Comparison of ENCODE assay signal across 12 cellular contexts in genomic region chr15:38547255-38547997, GRCh38. TPM values are rescaled to one million over a fixed set of nuclear protein-coding genes. Genes with fewer than 3 reads are reported as not detected.
DNase-seq lines count a peak whose midpoint lies in the region; ATAC-seq and TF ChIP-seq lines count a peak whose summit lies in the region.
"Had no signal": no experiment of that assay in that cellular context is flagged by ENCODE, and none has a peak within 500 bp of the region (broad histone marks: within the 10 kb centered on the region; RNA-seq: fewer than 3 reads in every experiment).

No MANE protein-coding gene starts in this region.

- peak; percentile 29 for ATAC-seq in activated T-helper 17 cell treated with anti-CD3 and anti-CD28 coated beads, Interleukin-2, amount 50 U/mL, for 72 hours (replicated peaks)
- ATAC-seq in Right ventricle myocardium inferior (no peak), HG02798 (IDR thresholded peaks at IDR 0.05; ENCODE audit: poor library complexity, unreplicated experiment) (no peak)
- ATAC-seq: right cardiac atrium had no signal

- peak overlapping the region; percentile 64 for H3K27ac Mint-ChIP-seq in activated T-helper 17 cell treated with anti-CD3 and anti-CD28 coated beads, Interleukin-2, amount 50 U/mL, for 72 hours

- H3K4me1 Mint-ChIP-seq in activated T-helper 17 cell treated with anti-CD3 and anti-CD28 coated beads, Interleukin-2, amount 50 U/mL, for 72 hours = peaks cover 73% of the 10 kb centered on the region

- peaks cover 95% of the 10 kb centered on the region for H3K36me3 Mint-ChIP-seq in activated T-helper 17 cell treated with anti-CD3 and anti-CD28 coated beads, Interleukin-2, amount 50 U/mL, for 72 hours (ENCODE audit: low read depth)

- H3K4me3 ChIP-seq in AG10803 (ENCODE audit: low read length) (no peak overlapping the region), fibroblast of the aortic adventitia (ENCODE audit: low read depth, low read length) (no peak overlapping the region)
- H3K4me3 ChIP-seq: MG63 had no signal

- H3K4me3 Mint-ChIP-seq in activated T-helper 17 cell treated with anti-CD3 and anti-CD28 coated beads, Interleukin-2, amount 50 U/mL, for 72 hours = peak overlapping the region; percentile 43

- intact Hi-C loops in Right ventricle myocardium inferior (cut with DNase I) = no loop called here

- H3K9me3 Mint-ChIP-seq in activated T-helper 17 cell treated with anti-CD3 and anti-CD28 coated beads, Interleukin-2, amount 50 U/mL, for 72 hours = no peaks in the 10 kb centered on the region

- peak; percentile 85 for DNase-seq in AG10803 (ENCODE audit: low read depth)
- DNase-seq in H4 (ENCODE audit: low spot score) = peak; percentile 69
- DNase-seq in fibroblast of the aortic adventitia (ENCODE audit: low read depth) = peak; percentile 80
- no peak for DNase-seq in Right ventricle myocardium inferior (ENCODE audit: missing footprints)
- DNase-seq in NCI-H510A treated with DMSO at 0.1 percent for 48 hours (lab: John Stamatoyannopoulos, UW) = no peak
- no peak for DNase-seq in SHP77 (lab: John Stamatoyannopoulos, UW)
- DNase-seq: MG63, NCI-H226, RPMI8226 had no signal

- no peaks in the 10 kb centered on the region for H3K27me3 Mint-ChIP-seq in activated T-helper 17 cell treated with anti-CD3 and anti-CD28 coated beads, Interleukin-2, amount 50 U/mL, for 72 hours

- TF ChIP-seq CTCF in AG10803 (conservative IDR thresholded peaks at IDR 0.05; ENCODE audit: low read length) = no peak
- no peak for TF ChIP-seq CTCF in fibroblast of the aortic adventitia (IDR thresholded peaks at IDR 0.05; ENCODE audit: insufficient read depth, low read length)

RNA-seq across cellular contexts. Expression of gene RASGRP1, which starts 17.2 kb away (rescaled TPM):
- 0.18 and 0.29 TPM in 2 replicates for total RNA-seq in H4 (2014; rRNA removed; shearing (Covaris generic))
- 100 to 1,000 TPM; 118 to 164 TPM for total RNA-seq in activated T-helper 17 cell treated with anti-CD3 and anti-CD28 coated beads, Interleukin-2, amount 50 U/mL, for 72 hours
- 0.09 TPM in 1 of 2 replicates, not detected in the other for total RNA-seq in fibroblast of the aortic adventitia (ENCODE audit: low replicate concordance)
- total RNA-seq in Right ventricle myocardium inferior = 0.46 TPM

Comparison
In these comparisons a context has a peak if more than half of its experiments do, and no peak if none do; other contexts are left out.
1. DNase-seq: peak in AG10803 (single experiment), H4 (single experiment) and fibroblast of the aortic adventitia (single experiment); none in Right ventricle myocardium inferior (single experiment), NCI-H510A treated with DMSO at 0.1 percent for 48 hours (single experiment) and SHP77 (0 of 2).
2. RNA of gene RASGRP1, which starts 17.2 kb away (total RNA-seq): 118 to 164 TPM in activated T-helper 17 cell treated with anti-CD3 and anti-CD28 coated beads, Interleukin-2, amount 50 U/mL, for 72 hours; 0.46 TPM in Right ventricle myocardium inferior (single experiment), 0.18 to 0.29 TPM in H4 and 0.09 TPM in fibroblast of the aortic adventitia; every median in the first group is over 10 times any median in the second.